In genomic region chr11:123434262-123434661, GRCh38 we compare ENCODE assay signal across 9 cellular contexts. TPM values are rescaled to one million over a fixed set of nuclear protein-coding genes. Genes with fewer than 3 reads are reported as not detected.
DNase-seq lines count a peak whose midpoint lies in the region; ATAC-seq and TF ChIP-seq lines count a peak whose summit lies in the region.
"Had no signal": no experiment of that assay in that cellular context is flagged by ENCODE, and none has a peak within 500 bp of the region (broad histone marks: within the 10 kb centered on the region; RNA-seq: fewer than 3 reads in every experiment).

No MANE protein-coding gene starts in this region.

- no peak overlapping the region for H3K4me2 ChIP-seq in osteoblast (ENCODE audit: insufficient read depth, low read length)

- no peak overlapping the region for H2AFZ ChIP-seq in osteoblast (ENCODE audit: low read length)

- TF ChIP-seq CTCF in osteoblast (IDR thresholded peaks at IDR 0.05; ENCODE audit: extremely low read depth, low read depth, low read length) (peak; percentile 38), gastroesophageal sphincter (IDR thresholded peaks at IDR 0.05) (no peak)

- H3K36me3 Mint-ChIP-seq in activated CD4-positive, alpha-beta T cell treated with anti-CD3 and anti-CD28 coated beads, Interleukin-2, amount 10 ng/mL, durations not matched to agents 24 days and 14 days (ENCODE audit: low read depth) = peaks cover 60% of the 10 kb centered on the region
- H3K36me3 Mint-ChIP-seq in activated naive CD8-positive, alpha-beta T cell treated with anti-CD3 and anti-CD28 coated beads for 36 hours = peaks cover 42% of the 10 kb centered on the region

- H3K9me3 ChIP-seq in osteoblast (ENCODE audit: low read depth, low read length) (no peaks in the 10 kb centered on the region), gastroesophageal sphincter (no peaks in the 10 kb centered on the region)

- H3K27ac Mint-ChIP-seq in activated CD4-positive, alpha-beta T cell treated with anti-CD3 and anti-CD28 coated beads, Interleukin-2, amount 10 ng/mL, durations not matched to agents 24 days and 14 days = peak overlapping the region; percentile 73
- H3K27ac Mint-ChIP-seq in activated naive CD8-positive, alpha-beta T cell treated with anti-CD3 and anti-CD28 coated beads for 36 hours = no peak overlapping the region

- TF ChIP-seq EP300 in gastroesophageal sphincter (IDR thresholded peaks at IDR 0.05) = no peak

- DNase-seq in activated CD4-positive, alpha-beta T cell treated with anti-CD3 and anti-CD28 coated beads, Interleukin-2, amount 10 ng/mL, durations not matched to agents 24 days and 14 days = peak; percentile 84
- no peak for DNase-seq in activated CD4-positive, alpha-beta T cell treated with anti-CD3 and anti-CD28 coated beads for 1 hour
- DNase-seq in KBM-7 (peak; percentile 55), osteoblast (ENCODE audit: insufficient read length, low spot score, missing footprints) (no peak), NCI-H345 (lab: John Stamatoyannopoulos, UW) (no peak)
- DNase-seq in activated naive CD8-positive, alpha-beta T cell treated with anti-CD3 and anti-CD28 coated beads for 36 hours = peak; percentile 31
- DNase-seq: DMS79 treated with DMSO at 0.1 percent for 48 hours had no signal

- H3K4me1 Mint-ChIP-seq in activated CD4-positive, alpha-beta T cell treated with anti-CD3 and anti-CD28 coated beads, Interleukin-2, amount 10 ng/mL, durations not matched to agents 24 days and 14 days = peaks cover 69% of the 10 kb centered on the region
- H3K4me1 Mint-ChIP-seq in activated naive CD8-positive, alpha-beta T cell treated with anti-CD3 and anti-CD28 coated beads for 36 hours = peaks cover 57% of the 10 kb centered on the region

- in situ Hi-C loops in KBM-7 (cut with MboI; ENCODE audit: low pct_unique_long_range_greater_than_20kb, low sequenced_read_pairs) = no loop called here

- H3K4me1 ChIP-seq in osteoblast (ENCODE audit: insufficient read depth, low read length) = peaks cover 42% of the 10 kb centered on the region
- peaks cover 0 to 22% (median 7%) of the 10 kb centered on the region in 3 donors for H3K4me1 ChIP-seq in gastroesophageal sphincter

- no peak for ATAC-seq in gastroesophageal sphincter
- ATAC-seq in HG03378 (IDR thresholded peaks at IDR 0.05; ENCODE audit: unreplicated experiment) = no peak

- H3K27ac ChIP-seq in osteoblast (ENCODE audit: low read depth, low read length) (no peak overlapping the region), gastroesophageal sphincter (no peak overlapping the region)

- 72 to 86% methylated on average over 5 to 6 of the region's 7 CpGs for WGBS in gastroesophageal sphincter (ENCODE audit: low coverage in 1 of 2), 2 donors

- H3K9me3 Mint-ChIP-seq in activated CD4-positive, alpha-beta T cell treated with anti-CD3 and anti-CD28 coated beads, Interleukin-2, amount 10 ng/mL, durations not matched to agents 24 days and 14 days = no peaks in the 10 kb centered on the region
- peaks cover 3% of the 10 kb centered on the region for H3K9me3 Mint-ChIP-seq in activated naive CD8-positive, alpha-beta T cell treated with anti-CD3 and anti-CD28 coated beads for 36 hours

- no peak for TF ChIP-seq POLR2A in gastroesophageal sphincter (IDR thresholded peaks at IDR 0.05)

- intact Hi-C loops in activated CD4-positive, alpha-beta T cell treated with anti-CD3 and anti-CD28 coated beads, Interleukin-2, amount 10 ng/mL, durations not matched to agents 24 days and 14 days (cut with micrococcal nuclease) = loop anchor here (1.0 to 5.0 kb wide), 2 partner anchors 132 to 372 kb away; partner anchors contain the start of gene HSPA8

- no peak overlapping the region for H3K4me3 ChIP-seq in osteoblast (ENCODE audit: insufficient read depth, low read length)
- no peak overlapping the region for H3K4me3 ChIP-seq in gastroesophageal sphincter

- H3K27me3 Mint-ChIP-seq in activated CD4-positive, alpha-beta T cell treated with anti-CD3 and anti-CD28 coated beads, Interleukin-2, amount 10 ng/mL, durations not matched to agents 24 days and 14 days = no peaks in the 10 kb centered on the region
- H3K27me3 Mint-ChIP-seq in activated naive CD8-positive, alpha-beta T cell treated with anti-CD3 and anti-CD28 coated beads for 36 hours = no peaks in the 10 kb centered on the region

- peaks cover 17% of the 10 kb centered on the region for H4K20me1 ChIP-seq in osteoblast (ENCODE audit: insufficient read depth, low read length)

- H3K27me3 ChIP-seq in osteoblast (ENCODE audit: insufficient read depth, low read length) = no peaks in the 10 kb centered on the region
- peaks cover 35% of the 10 kb centered on the region for H3K27me3 ChIP-seq in gastroesophageal sphincter

- H3K36me3 ChIP-seq in osteoblast (ENCODE audit: insufficient read depth, low read length) (peaks cover 14% of the 10 kb centered on the region), gastroesophageal sphincter (no peaks in the 10 kb centered on the region)

- H3K4me3 Mint-ChIP-seq in activated CD4-positive, alpha-beta T cell treated with anti-CD3 and anti-CD28 coated beads, Interleukin-2, amount 10 ng/mL, durations not matched to agents 24 days and 14 days = peak overlapping the region; percentile 68
- H3K4me3 Mint-ChIP-seq in activated naive CD8-positive, alpha-beta T cell treated with anti-CD3 and anti-CD28 coated beads for 36 hours = no peak overlapping the region

- H3K79me2 ChIP-seq in osteoblast (ENCODE audit: insufficient read depth, low read length) = peaks cover 81% of the 10 kb centered on the region

RNA-seq across cellular contexts. Expression of gene GRAMD1B, which starts 4.2 kb away (rescaled TPM):
- total RNA-seq in activated CD4-positive, alpha-beta T cell treated with anti-CD3 and anti-CD28 coated beads, Interleukin-2, amount 10 ng/mL, durations not matched to agents 24 days and 14 days = 117 TPM in 2 replicates
- 10 to 100 TPM; 20.3 to 20.6 TPM for total RNA-seq in activated naive CD8-positive, alpha-beta T cell treated with anti-CD3 and anti-CD28 coated beads for 36 hours
- total RNA-seq in osteoblast (15.2 and 16.8 TPM in 2 replicates), gastroesophageal sphincter (1 to 10 TPM; 1.8 to 4.0 (median 3.0) TPM)

Comparison
In these comparisons a context has a peak if more than half of its experiments do, and no peak if none do; other contexts are left out.
1. DNase-seq: peak in activated CD4-positive, alpha-beta T cell treated with anti-CD3 and anti-CD28 coated beads, Interleukin-2, amount 10 ng/mL, durations not matched to agents 24 days and 14 days (single experiment), KBM-7 (single experiment) and activated naive CD8-positive, alpha-beta T cell treated with anti-CD3 and anti-CD28 coated beads for 36 hours (single experiment); none in activated CD4-positive, alpha-beta T cell treated with anti-CD3 and anti-CD28 coated beads for 1 hour (single experiment), osteoblast (single experiment) and NCI-H345 (single experiment).